Comparison of ENCODE assay signal across 7 cellular contexts in the genomic region with DNA sequence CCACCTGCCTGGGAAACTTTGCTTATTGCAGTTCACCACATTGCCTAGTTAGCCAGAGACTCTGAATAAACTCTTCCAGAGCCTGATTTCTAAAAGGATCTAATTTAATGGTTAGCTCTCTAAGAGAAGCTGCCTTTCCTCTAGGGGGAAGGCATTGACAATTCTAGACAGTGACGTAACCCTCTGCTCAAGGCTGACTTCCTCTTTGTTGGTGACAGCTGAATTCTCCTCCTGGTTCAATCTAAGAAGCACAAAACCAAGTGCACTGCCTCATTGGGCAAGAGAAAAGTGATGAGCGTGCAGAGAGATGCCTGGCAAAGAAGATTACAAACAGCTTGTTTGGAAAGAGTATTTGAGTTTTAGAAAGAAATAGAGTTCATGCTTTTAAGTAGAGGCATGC.
DNase-seq lines count a peak whose midpoint lies in the region; ATAC-seq lines count a peak whose summit lies in the region.

No MANE protein-coding gene starts in this region.

- no peaks in the 10 kb centered on the region for H3K36me3 Mint-ChIP-seq in CD4-positive, alpha-beta memory T cell

- no peak overlapping the region for H3K4me3 Mint-ChIP-seq in CD4-positive, alpha-beta memory T cell

- no peaks in the 10 kb centered on the region for H3K27me3 ChIP-seq in CD4-positive, alpha-beta memory T cell (ENCODE audit: insufficient read depth, low read length)

- H3K9me3 Mint-ChIP-seq in CD4-positive, alpha-beta memory T cell: peaks cover 0 to 4% (median 0%) of the 10 kb centered on the region in 8 donors

- H3K4me1 ChIP-seq in CD4-positive, alpha-beta memory T cell (ENCODE audit: insufficient read depth, low read length): no peaks in the 10 kb centered on the region

- CTCF ChIA-PET in CD4-positive, alpha-beta memory T cell (lab: Charles Lee; ENCODE audit: partially characterized antibody): no interaction called here

- no peaks in the 10 kb centered on the region for H3K27me3 Mint-ChIP-seq in CD4-positive, alpha-beta memory T cell

- no peak overlapping the region for H3K27ac ChIP-seq in CD4-positive, alpha-beta memory T cell (ENCODE audit: low read depth, low read length)

- no peaks in the 10 kb centered on the region for H3K4me1 Mint-ChIP-seq in CD4-positive, alpha-beta memory T cell

- intact Hi-C loops in CD4-positive, alpha-beta memory T cell (cut with micrococcal nuclease): no loop called here

- H3K4me3 ChIP-seq in CD4-positive, alpha-beta memory T cell (ENCODE audit: low read length in 2 of 2): no peak overlapping the region

- POLR2A ChIA-PET in CD4-positive, alpha-beta memory T cell (lab: Charles Lee; ENCODE audit: partially characterized antibody): no interaction called here

- no peak overlapping the region for H3K27ac Mint-ChIP-seq in CD4-positive, alpha-beta memory T cell

- no peaks in the 10 kb centered on the region for H3K36me3 ChIP-seq in CD4-positive, alpha-beta memory T cell (ENCODE audit: insufficient read depth, low read length)

- DNase-seq in NOMO-1 treated with dmso at 0.1 percent for 144 hours (lab: John Stamatoyannopoulos, UW; ENCODE audit: unreplicated experiment) (peak; percentile 78), inferior parietal cortex (ENCODE audit: extremely low spot score) (peak; percentile 36), NCI-H774 (lab: John Stamatoyannopoulos, UW) (no peak), mesenteric fat pad (ENCODE audit: low spot score) (no peak)
- no peak for DNase-seq in CD4-positive, alpha-beta memory T cell

- H3K9me3 ChIP-seq in CD4-positive, alpha-beta memory T cell (ENCODE audit: control insufficient read depth in 1 of 2, low read length in 2 of 2): no peaks in the 10 kb centered on the region

- peak; percentile 85 for ATAC-seq in GM19023 (IDR thresholded peaks at IDR 0.05; ENCODE audit: unreplicated experiment)
- ATAC-seq in HG02852 (IDR thresholded peaks at IDR 0.05; ENCODE audit: unreplicated experiment): peak; percentile 80

Comparison
In these comparisons a context has a peak if more than half of its experiments do, and no peak if none do; other contexts are left out.
1. DNase-seq: peak in NOMO-1 treated with dmso at 0.1 percent for 144 hours (single experiment) and inferior parietal cortex (single experiment); none in CD4-positive, alpha-beta memory T cell (0 of 5), NCI-H774 (single experiment) and mesenteric fat pad (single experiment).